11 cellular contexts compared by ENCODE assay signal in genomic region chr14:99685061-99685995, GRCh38. TPM values are rescaled to one million over a fixed set of nuclear protein-coding genes. Genes with fewer than 3 reads are reported as not detected.
DNase-seq lines count a peak whose midpoint lies in the region; ATAC-seq, FAIRE-seq and TF ChIP-seq lines count a peak whose summit lies in the region.
"Had no signal": no experiment of that assay in that cellular context is flagged by ENCODE, and none has a peak within 500 bp of the region (broad histone marks: within the 10 kb centered on the region; RNA-seq: fewer than 3 reads in every experiment).

No MANE protein-coding gene starts in this region.

- peak overlapping the region; percentile 49 for H3K4me3 Mint-ChIP-seq in activated naive CD4-positive, alpha-beta T cell treated with anti-CD3 and anti-CD28 coated beads, Interleukin-2, amount 10 ng/mL, durations not matched to agents 7 days and 5 days
- H3K4me3 Mint-ChIP-seq: dendritic cell treated with granulocyte-macrophage colony-stimulating factor and Interleukin-4, amounts not matched to agents 40 ng/mL and 50 ng/mL, for 4 days had no signal

- ATAC-seq in HG02840 (IDR thresholded peaks at IDR 0.05; ENCODE audit: low FRiP score, unreplicated experiment) (no peak), GM18870 (IDR thresholded peaks at IDR 0.05; ENCODE audit: unreplicated experiment) (no peak)

- H3K4me1 ChIP-seq in kidney (ENCODE audit: control insufficient read depth in 1 of 2, insufficient read depth in 1 of 2, low read depth in 1 of 2, low read length in 2 of 2) = peaks cover 3 to 10% of the 10 kb centered on the region in 2 donors
- peaks cover 11 to 21% (median 15%) of the 10 kb centered on the region in 4 donors for H3K4me1 ChIP-seq in stomach

- TF ChIP-seq CTCF in WERI-Rb-1 (IDR thresholded peaks at IDR 0.05; ENCODE audit: low read depth, low read length) (no peak), kidney (IDR thresholded peaks at IDR 0.05; ENCODE audit: borderline replicate concordance, extremely low read depth, insufficient read depth) (no peak), stomach (IDR thresholded peaks at IDR 0.05) (no peak)

- H3K9ac ChIP-seq in kidney (ENCODE audit: low read length in 2 of 2) = no peak overlapping the region

- CTCF ChIA-PET in activated naive CD4-positive, alpha-beta T cell treated with anti-CD3 and anti-CD28 coated beads, Interleukin-2, amount 10 ng/mL, durations not matched to agents 7 days and 5 days (lab: Charles Lee) = no interaction called here

- H3K36me3 Mint-ChIP-seq in activated naive CD4-positive, alpha-beta T cell treated with anti-CD3 and anti-CD28 coated beads, Interleukin-2, amount 10 ng/mL, durations not matched to agents 7 days and 5 days = no peaks in the 10 kb centered on the region

- peaks cover 71% of the 10 kb centered on the region for H3K27me3 Mint-ChIP-seq in activated naive CD4-positive, alpha-beta T cell treated with anti-CD3 and anti-CD28 coated beads, Interleukin-2, amount 10 ng/mL, durations not matched to agents 7 days and 5 days

- H3K9me3 ChIP-seq in WERI-Rb-1 (ENCODE audit: severe bottlenecking) (no peaks in the 10 kb centered on the region), kidney (ENCODE audit: control insufficient read depth in 1 of 2, low read length in 2 of 2) (no peaks in the 10 kb centered on the region), stomach (no peaks in the 10 kb centered on the region)

- H3K27ac Mint-ChIP-seq in activated naive CD4-positive, alpha-beta T cell treated with anti-CD3 and anti-CD28 coated beads, Interleukin-2, amount 10 ng/mL, durations not matched to agents 7 days and 5 days = no peak overlapping the region
- H3K27ac Mint-ChIP-seq: dendritic cell treated with granulocyte-macrophage colony-stimulating factor and Interleukin-4, amounts not matched to agents 40 ng/mL and 50 ng/mL, for 4 days had no signal

- peaks cover 20% of the 10 kb centered on the region for H3K4me1 Mint-ChIP-seq in activated naive CD4-positive, alpha-beta T cell treated with anti-CD3 and anti-CD28 coated beads, Interleukin-2, amount 10 ng/mL, durations not matched to agents 7 days and 5 days

- FAIRE-seq in kidney (lab: Jason Lieb, UNC) = no peak

- H3K4me3 ChIP-seq in WERI-Rb-1 (ENCODE audit: low read depth, low read length) (no peak overlapping the region), kidney (ENCODE audit: low read length in 2 of 2) (no peak overlapping the region), stomach (no peak overlapping the region)

- H3K36me3 ChIP-seq in WERI-Rb-1 (no peaks in the 10 kb centered on the region), kidney (ENCODE audit: control insufficient read depth in 1 of 2, insufficient read depth in 2 of 2, low read length in 2 of 2) (no peaks in the 10 kb centered on the region), stomach (no peaks in the 10 kb centered on the region)

- DNase-seq in activated naive CD4-positive, alpha-beta T cell treated with anti-CD3 and anti-CD28 coated beads, Interleukin-2, amount 10 ng/mL, durations not matched to agents 7 days and 5 days = no peak
- DNase-seq in activated naive CD4-positive, alpha-beta T cell treated with anti-CD3 and anti-CD28 coated beads, Interleukin-2, amount 50 U/mL, for 16 hours = no peak
- DNase-seq in WERI-Rb-1 (peak; percentile 4), kidney (peak; percentile 63), stomach (peak; percentile 3)
- DNase-seq in stimulated activated CD4-positive, alpha-beta T cell treated with anti-CD3 and anti-CD28 coated beads, Interleukin-4, amount 100 ng/mL, for 1 hour = no peak
- DNase-seq: left cardiac atrium had no signal

- H3K27ac ChIP-seq in WERI-Rb-1 (no peak overlapping the region), kidney (ENCODE audit: low read depth in 2 of 2, low read length in 2 of 2) (no peak overlapping the region), stomach (no peak overlapping the region)

- 46 to 58% (median 52%) methylated on average over 11 to 12 of the region's 12 CpGs for WGBS in stomach, 5 donors

- H3K27me3 ChIP-seq in WERI-Rb-1 (ENCODE audit: insufficient read depth, low read depth, severe bottlenecking) (no peaks in the 10 kb centered on the region), stomach (peaks cover 0 to 13% (median 7%) of the 10 kb centered on the region in 3 donors)

- no peak for TF ChIP-seq EP300 in stomach (IDR thresholded peaks at IDR 0.05)

- no peaks in the 10 kb centered on the region for H3K9me3 Mint-ChIP-seq in activated naive CD4-positive, alpha-beta T cell treated with anti-CD3 and anti-CD28 coated beads, Interleukin-2, amount 10 ng/mL, durations not matched to agents 7 days and 5 days
- H3K9me3 Mint-ChIP-seq: dendritic cell treated with granulocyte-macrophage colony-stimulating factor and Interleukin-4, amounts not matched to agents 40 ng/mL and 50 ng/mL, for 4 days had no signal

- TF ChIP-seq POLR2A in stomach (IDR thresholded peaks at IDR 0.05) = no peak

- intact Hi-C loops in kidney (cut with DNase I) (no loop called here), stomach (cut with DNase I; ENCODE audit: low total_unique reads) (no loop called here)

RNA-seq across cellular contexts. Expression of gene CYP46A1, which starts 1.2 kb away (rescaled TPM):
- total RNA-seq in kidney (0.82 TPM), stomach (1 to 10 TPM in 3 of 5 donors, not detected in 2; 1.2 to 2.9 (median 2.2) TPM)
- polyA plus RNA-seq in kidney (ENCODE audit: insufficient read depth, low read depth, low replicate concordance) (2.5 TPM), stomach (under 1 TPM; 0.15 to 0.68 (median 0.53) TPM)
- total RNA-seq: RPMI7951 had no signal

RNA-seq across cellular contexts. Expression of gene HHIPL1, which starts 40.4 kb away (rescaled TPM):
- total RNA-seq in kidney (0.88 TPM), stomach (1 to 10 TPM in 3 of 5 donors, under 1 TPM in 1, not detected in 1; 0.45 to 2.0 (median 1.2) TPM)
- polyA plus RNA-seq in kidney (ENCODE audit: insufficient read depth, low read depth, low replicate concordance) (0.32 TPM), stomach (under 1 TPM; 0.15 to 0.68 (median 0.20) TPM)

Comparison
In these comparisons a context has a peak if more than half of its experiments do, and no peak if none do; other contexts are left out.
1. DNase-seq: peak in WERI-Rb-1 (single experiment), kidney (single experiment) and stomach (single experiment); none in activated naive CD4-positive, alpha-beta T cell treated with anti-CD3 and anti-CD28 coated beads, Interleukin-2, amount 10 ng/mL, durations not matched to agents 7 days and 5 days (single experiment), activated naive CD4-positive, alpha-beta T cell treated with anti-CD3 and anti-CD28 coated beads, Interleukin-2, amount 50 U/mL, for 16 hours (single experiment) and stimulated activated CD4-positive, alpha-beta T cell treated with anti-CD3 and anti-CD28 coated beads, Interleukin-4, amount 100 ng/mL, for 1 hour (single experiment).